ENCODE assay signal across 26 cellular contexts in genomic region chr2:76711490-76711889, GRCh38.
DNase-seq lines count a peak whose midpoint lies in the region; ATAC-seq and TF ChIP-seq lines count a peak whose summit lies in the region.
"Had no signal": no experiment of that assay in that cellular context is flagged by ENCODE, and none has a peak within 500 bp of the region (broad histone marks: within the 10 kb centered on the region; RNA-seq: fewer than 3 reads in every experiment).

No MANE protein-coding gene starts in this region.

- H3K9me3 ChIP-seq in endodermal cell (ENCODE audit: control insufficient read depth, low read length) = no peaks in the 10 kb centered on the region
- H3K9me3 ChIP-seq: ovary had no signal

- H3K27ac ChIP-seq in endodermal cell (ENCODE audit: low read depth, low read length) = no peak overlapping the region
- H3K27ac ChIP-seq: ovary, skin epidermis, tibial nerve had no signal

- peaks cover 6% of the 10 kb centered on the region for H3K9me3 Mint-ChIP-seq in endodermal cell

- no peak overlapping the region for H3K27ac Mint-ChIP-seq in endodermal cell
- H3K27ac Mint-ChIP-seq: activated CD4-positive, alpha-beta T cell treated with anti-CD3 and anti-CD28 coated beads for 36 hours; activated CD8-positive, alpha-beta T cell treated with anti-CD3 and anti-CD28 coated beads, Interleukin-2, amount 10 ng/mL, durations not matched to agents 7 days and 5 days; activated naive CD4-positive, alpha-beta T cell treated with anti-CD3 and anti-CD28 coated beads, Interleukin-2, amount 50 U/mL, for 72 hours; B cell; nephron had no signal

- ATAC-seq in HG03095 (IDR thresholded peaks at IDR 0.05; ENCODE audit: unreplicated experiment) (no peak), GM18511 (IDR thresholded peaks at IDR 0.05; ENCODE audit: unreplicated experiment) (no peak), GM18873 (IDR thresholded peaks at IDR 0.05; ENCODE audit: low FRiP score, unreplicated experiment) (no peak), GM18907 (IDR thresholded peaks at IDR 0.05; ENCODE audit: unreplicated experiment) (no peak)
- ATAC-seq: activated CD4-positive, alpha-beta T cell treated with anti-CD3 and anti-CD28 coated beads for 36 hours; activated CD8-positive, alpha-beta T cell treated with anti-CD3 and anti-CD28 coated beads, Interleukin-2, amount 10 ng/mL, durations not matched to agents 7 days and 5 days; activated naive CD4-positive, alpha-beta T cell treated with anti-CD3 and anti-CD28 coated beads, Interleukin-2, amount 50 U/mL, for 72 hours; PC-3 had no signal

- no peak for TF ChIP-seq CTCF in endodermal cell (conservative IDR thresholded peaks at IDR 0.05)

- peaks cover 4% of the 10 kb centered on the region for H3K36me3 Mint-ChIP-seq in endodermal cell (ENCODE audit: low read depth)

- H3K36me3 ChIP-seq in endodermal cell (ENCODE audit: control insufficient read depth, insufficient read depth, low read length) = no peaks in the 10 kb centered on the region
- H3K36me3 ChIP-seq: ovary, tibial nerve had no signal

- no peaks in the 10 kb centered on the region for H3K4me1 ChIP-seq in endodermal cell (ENCODE audit: control insufficient read depth, insufficient read depth, low read length)
- H3K4me1 ChIP-seq: tibial nerve had no signal

- H3K27me3 ChIP-seq in endodermal cell (ENCODE audit: control insufficient read depth, insufficient read depth, low read length, poor library complexity, severe bottlenecking) = no peaks in the 10 kb centered on the region
- H3K27me3 ChIP-seq: ovary, tibial nerve had no signal

- DNase-seq in DMS79 treated with DMSO at 0.1 percent for 48 hours (lab: John Stamatoyannopoulos, UW) (peak; percentile 52), NCI-H128 (lab: John Stamatoyannopoulos, UW; ENCODE audit: unreplicated experiment) (peak; percentile 20), NCI-H2227 treated with DMSO at 0.1 percent for 48 hours (lab: John Stamatoyannopoulos, UW) (peak; percentile 90), endodermal cell (peak; percentile 77)
- DNase-seq: activated CD4-positive, alpha-beta T cell treated with anti-CD3 and anti-CD28 coated beads for 36 hours; activated CD8-positive, alpha-beta T cell treated with anti-CD3 and anti-CD28 coated beads, Interleukin-2, amount 10 ng/mL, durations not matched to agents 7 days and 5 days; anterior cingulate cortex; DMS153; effector memory CD4-positive, alpha-beta T cell; erythroblast; NCI-H2029 treated with DMSO at 0.1 percent for 48 hours; ovary; PC-3; Right ventricle myocardium superior; stimulated activated CD8-positive, alpha-beta memory T cell treated with anti-CD3 and anti-CD28 coated beads, Interleukin-4, amount 100 ng/mL, for 48 hours; T-helper 2 cell had no signal

- H3K4me3 Mint-ChIP-seq in endodermal cell = no peak overlapping the region
- H3K4me3 Mint-ChIP-seq: activated CD4-positive, alpha-beta T cell treated with anti-CD3 and anti-CD28 coated beads for 36 hours; activated CD8-positive, alpha-beta T cell treated with anti-CD3 and anti-CD28 coated beads, Interleukin-2, amount 10 ng/mL, durations not matched to agents 7 days and 5 days; B cell; nephron had no signal

- no peaks in the 10 kb centered on the region for H3K27me3 Mint-ChIP-seq in endodermal cell (ENCODE audit: insufficient read depth)
- H3K27me3 Mint-ChIP-seq: activated CD4-positive, alpha-beta T cell treated with anti-CD3 and anti-CD28 coated beads for 36 hours; B cell had no signal

- H3K9ac ChIP-seq in endodermal cell (ENCODE audit: extremely low read depth, low read length, poor library complexity, severe bottlenecking) = no peak overlapping the region

- H3K4me1 Mint-ChIP-seq in endodermal cell = peaks cover 4% of the 10 kb centered on the region
- H3K4me1 Mint-ChIP-seq: activated CD4-positive, alpha-beta T cell treated with anti-CD3 and anti-CD28 coated beads for 36 hours; B cell; nephron had no signal

- WGBS in endodermal cell (ENCODE audit: insufficient coverage in 1 of 2, insufficient read length in 1 of 2), 2 experiments = 13 to 56% methylated on average over 1 to 2 of the region's 2 CpGs

- H3K4me3 ChIP-seq in endodermal cell (ENCODE audit: low read length) = no peak overlapping the region
- H3K4me3 ChIP-seq: lung, ovary, skin epidermis, tibial nerve had no signal

Comparison
In these comparisons a context has a peak if more than half of its experiments do, and no peak if none do; other contexts are left out.
1. DNase-seq: peak in every context shown above with its lines; median percentile 90 in NCI-H2227 treated with DMSO at 0.1 percent for 48 hours; 77 in endodermal cell; 52 in DMS79 treated with DMSO at 0.1 percent for 48 hours; 20 in NCI-H128.